9 cellular contexts compared by ENCODE assay signal in genomic region chr9:131545003-131545785, GRCh38. TPM values are rescaled to one million over a fixed set of nuclear protein-coding genes. Genes with fewer than 3 reads are reported as not detected.
DNase-seq lines count a peak whose midpoint lies in the region; ATAC-seq and TF ChIP-seq lines count a peak whose summit lies in the region.
"Had no signal": no experiment of that assay in that cellular context is flagged by ENCODE, and none has a peak within 500 bp of the region (broad histone marks: within the 10 kb centered on the region; RNA-seq: fewer than 3 reads in every experiment).

Gene PRRT1B, plus strand, starts transcription at chr9:131545523. Its CDS starts 93 bp downstream, at chr9:131545616.

- peaks cover 21 to 57% (median 41%) of the 10 kb centered on the region in 5 experiments for H3K9me3 Mint-ChIP-seq in brain

- H3K36me3 ChIP-seq in BE2C (no peaks in the 10 kb centered on the region), HUES6 (ENCODE audit: control insufficient read depth, insufficient read depth, low read length) (no peaks in the 10 kb centered on the region), lung (ENCODE audit: control insufficient read depth in 2 of 2, insufficient read depth in 2 of 2, low read length in 2 of 2) (no peaks in the 10 kb centered on the region)

- peak within 1 kb of the TSS; percentile 50 for H3K4me3 ChIP-seq in BE2C (ENCODE audit: low read depth, low read length)
- peak within 1 kb of the TSS; percentile 49 for H3K4me3 ChIP-seq in HUES6 (ENCODE audit: low read depth, low read length)
- peak within 1 kb of the TSS; percentile 49 for H3K4me3 ChIP-seq in lung

- H3K4me1 Mint-ChIP-seq in brain: peaks cover 5% of the 10 kb centered on the region

- peaks cover 15% of the 10 kb centered on the region for H3K36me3 Mint-ChIP-seq in brain

- WGBS in lung, 2 donors: 21 to 25% methylated on average over 50 of the region's 50 CpGs

- H3K27me3 Mint-ChIP-seq in brain: peaks cover 87% of the 10 kb centered on the region

- peak within 1 kb of the TSS; percentile 36 to 68 (median 53) for H3K4me3 Mint-ChIP-seq in brain

- peak within 1 kb of the TSS; percentile 3 for H3K9ac ChIP-seq in HUES6 (ENCODE audit: low read length)

- H3K4me1 ChIP-seq in BE2C: no peaks in the 10 kb centered on the region
- H3K4me1 ChIP-seq in HUES6 (ENCODE audit: control insufficient read depth, insufficient read depth, low read length): no peaks in the 10 kb centered on the region
- peaks cover 0 to 14% of the 10 kb centered on the region in 2 donors for H3K4me1 ChIP-seq in lung (ENCODE audit: control insufficient read depth in 2 of 2, insufficient read depth in 2 of 2, low read length in 2 of 2)
- no peaks in the 10 kb centered on the region for H3K4me1 ChIP-seq in foreskin keratinocyte

- H3K27ac Mint-ChIP-seq in brain: no peak within 1 kb of the TSS

- TF ChIP-seq CTCF in BE2C (IDR thresholded peaks at IDR 0.05; ENCODE audit: low read depth, low read length): no peak
- no peak for TF ChIP-seq CTCF in brain (conservative IDR thresholded peaks at IDR 0.05)
- TF ChIP-seq CTCF in lung (IDR thresholded peaks at IDR 0.05; ENCODE audit: control extremely low read depth, extremely low read depth): no peak
- TF ChIP-seq CTCF in foreskin keratinocyte (conservative IDR thresholded peaks at IDR 0.05): no peak

- ATAC-seq in lung (ENCODE audit: insufficient read depth, low FRiP score) (peak; percentile 86), foreskin keratinocyte (no peak)

- H3K27me3 ChIP-seq in BE2C (peaks cover 19% of the 10 kb centered on the region), HUES6 (ENCODE audit: control insufficient read depth, insufficient read depth, low read length) (peaks cover 33% of the 10 kb centered on the region), lung (ENCODE audit: control insufficient read depth, insufficient read depth) (no peaks in the 10 kb centered on the region), foreskin keratinocyte (peaks cover 60% of the 10 kb centered on the region)

- no peak within 1 kb of the TSS for H3K27ac ChIP-seq in HUES6 (ENCODE audit: low read depth, low read length)
- H3K27ac ChIP-seq in lung (ENCODE audit: low read depth in 1 of 2, low read length in 1 of 2): peak within 1 kb of the TSS in 1 of 2 donors; percentile 77
- no peak within 1 kb of the TSS for H3K27ac ChIP-seq in foreskin keratinocyte

- DNase-seq in BE2C (no peak), lung (ENCODE audit: low spot score) (peak; percentile 86), GM03348 (ENCODE audit: low spot score) (no peak), CD1c-positive myeloid dendritic cell (ENCODE audit: extremely low spot score) (no peak), foreskin keratinocyte (no peak)
- no peak for DNase-seq in stimulated activated CD4-positive, alpha-beta T cell treated with anti-CD3 and anti-CD28 coated beads, Interleukin-2, amount 100 ng/mL, for 24 hours
- DNase-seq: NCI-H2171 treated with DMSO at 0.1 percent for 48 hours had no signal

- H3K9me3 ChIP-seq in BE2C: peaks cover 8% of the 10 kb centered on the region; the same call in 1 of the 2 replicates
- H3K9me3 ChIP-seq in HUES6 (ENCODE audit: control insufficient read depth, insufficient read depth, low read depth, low read length): peaks cover 29% of the 10 kb centered on the region
- H3K9me3 ChIP-seq in lung (ENCODE audit: control insufficient read depth in 2 of 2, insufficient read depth in 1 of 2, low read length in 1 of 2): peaks cover 3 to 10% of the 10 kb centered on the region in 2 donors

RNA-seq across cellular contexts. Expression of gene PRRT1B, which starts in this region (rescaled TPM):
- not detected for polyA plus RNA-seq in BE2C (2012; ENCODE audit: insufficient read depth, insufficient read length, low read depth)
- polyA plus RNA-seq in brain (ENCODE audit: insufficient read depth, low read depth, low replicate concordance) (0.34 TPM), lung (1 to 10 TPM in 1 of 2 donors, under 1 TPM in 1; 0.96 to 1.7 TPM), foreskin keratinocyte (not detected in 2 replicates)
- total RNA-seq in lung (1 to 10 TPM; 5.9 to 7.9 TPM), foreskin keratinocyte (not detected in 2 replicates)
